In the genomic region with DNA sequence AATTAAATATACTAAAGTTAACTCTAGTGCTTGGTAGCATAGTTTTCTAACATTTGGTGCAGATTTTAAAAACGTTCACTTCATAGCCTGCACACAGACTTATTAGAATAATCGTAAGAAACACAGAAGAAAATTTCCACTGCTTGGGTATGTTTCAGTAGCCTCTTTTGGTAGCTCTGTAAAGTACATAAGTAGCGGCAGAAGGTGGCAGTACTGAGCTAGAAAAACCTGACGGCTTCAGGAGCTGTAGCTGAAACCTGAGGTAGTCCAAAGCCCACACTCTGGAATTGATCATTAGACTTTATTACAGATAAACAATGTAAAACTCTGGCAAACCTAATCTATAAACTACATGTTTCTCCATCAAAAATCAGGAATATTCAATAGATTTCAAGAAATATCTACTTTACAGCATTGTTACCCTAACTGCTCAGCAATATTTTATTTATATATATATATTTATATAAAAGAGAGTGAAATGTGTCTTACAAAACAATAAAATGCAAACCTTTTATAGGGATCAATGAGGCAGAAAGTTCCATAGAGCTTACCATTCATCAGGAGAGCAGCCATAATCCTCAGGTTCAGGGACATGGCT, we compare ENCODE assay signal across 8 cellular contexts.
DNase-seq lines count a peak whose midpoint lies in the region; ATAC-seq, FAIRE-seq and TF ChIP-seq lines count a peak whose summit lies in the region.

No MANE protein-coding gene starts in this region.

- no peaks in the 10 kb centered on the region for H3K9me3 ChIP-seq in heart right ventricle

- 4 to 5% methylated on average over 4 of the region's 4 CpGs for WGBS in heart right ventricle, 2 donors

- no peak overlapping the region for H3K4me3 ChIP-seq in NB4 (ENCODE audit: low read depth, low read length)
- H3K4me3 ChIP-seq in heart right ventricle: no peak overlapping the region

- H3K36me3 ChIP-seq in heart right ventricle: peaks cover 0 to 4% (median 0%) of the 10 kb centered on the region in 9 donors

- intact Hi-C loops in heart right ventricle (cut with DNase I): loop anchor here (1.0 to 10.0 kb wide), 9 partner anchors 88 to 299 kb away; partner anchors contain the start of gene ATP8A1 (in 2 of the 10)
- intact Hi-C loops in posterior vena cava (cut with DNase I): loop anchor here (2.0 to 5.0 kb wide), 2 partner anchors 294 to 298 kb away; no protein-coding TSS in a partner anchor

- TF ChIP-seq POLR2A in GM12891 (IDR thresholded peaks at IDR 0.05; ENCODE audit: low read depth, low read length): no peak
- no peak for TF ChIP-seq POLR2A in NB4 (IDR thresholded peaks at IDR 0.05; ENCODE audit: extremely low read depth, insufficient read length)

- no peaks in the 10 kb centered on the region for H3K4me1 Mint-ChIP-seq in HFFc6 (ENCODE audit: low read depth)

- TF ChIP-seq CTCF in HFFc6 (IDR thresholded peaks at IDR 0.05) (peak; percentile 81), NB4 (IDR thresholded peaks at IDR 0.05; ENCODE audit: low read depth, low read length) (peak; percentile 74), heart right ventricle (IDR thresholded peaks at IDR 0.05) (peak; percentile 49 to 85 (median 75))

- H3K9me3 Mint-ChIP-seq in HFFc6: no peaks in the 10 kb centered on the region

- H3K27me3 Mint-ChIP-seq in HFFc6 (ENCODE audit: insufficient read depth): no peaks in the 10 kb centered on the region

- DNase-seq in GM12891 (ENCODE audit: insufficient read length, low spot score) (peak; percentile 25), HFFc6 (peak; percentile 51), NB4 (ENCODE audit: low read depth) (peak; percentile 79), heart right ventricle (peak in 1 of 2 donors; percentile 73), retina (peak; percentile 39), posterior vena cava (ENCODE audit: low spot score) (no peak)
- peak; percentile 42 for DNase-seq in activated naive CD8-positive, alpha-beta T cell treated with anti-CD3 and anti-CD28 coated beads, Interleukin-2, amount 50 U/mL, for 16 hours (ENCODE audit: low read depth, low spot score)

- ATAC-seq in SK-N-SH treated with all-trans-retinoic acid at 6 μM for 48 hours (peak; percentile 98), heart right ventricle (peak in 7 of 8 donors; percentile 75 to 90 (median 82))

- no peak overlapping the region for H3K27ac Mint-ChIP-seq in HFFc6

- FAIRE-seq in GM12891 (lab: Jason Lieb, UNC): peak; percentile 83

- no peak overlapping the region for H3K4me3 Mint-ChIP-seq in HFFc6

- H3K27me3 ChIP-seq in heart right ventricle: no peaks in the 10 kb centered on the region

- peaks cover 0 to 18% (median 7%) of the 10 kb centered on the region in 9 donors for H3K4me1 ChIP-seq in heart right ventricle

- H3K36me3 Mint-ChIP-seq in HFFc6 (ENCODE audit: low read depth): no peaks in the 10 kb centered on the region

- no peak overlapping the region for H3K27ac ChIP-seq in heart right ventricle

TF ChIP-seq in GM12891, 5 proteins besides CTCF, POLR2A, EP300 and RAD21:
- no peak for TF ChIP-seq POLR2AphosphoS5 (IDR thresholded peaks at IDR 0.05; ENCODE audit: low read depth, low read length)
- no peak for TF ChIP-seq PAX5 (IDR thresholded peaks at IDR 0.05; ENCODE audit: insufficient read depth, low read length, severe bottlenecking)
- no peak for TF ChIP-seq SPI1 (IDR thresholded peaks at IDR 0.05; ENCODE audit: low read depth, low read length)
- TF ChIP-seq POU2F2 (IDR thresholded peaks at IDR 0.05; ENCODE audit: low read depth, low read length): no peak

TF ChIP-seq in SK-N-SH treated with all-trans-retinoic acid at 6 μM for 48 hours, 23 proteins besides CTCF, POLR2A, EP300 and RAD21:
- TF ChIP-seq PATZ1 (CRISPR knock-in tag; IDR thresholded peaks at IDR 0.05; ENCODE audit: borderline replicate concordance) (no peak), ZFP30 (CRISPR knock-in tag; IDR thresholded peaks at IDR 0.05) (no peak), ZNF565 (CRISPR knock-in tag; conservative IDR thresholded peaks at IDR 0.05; ENCODE audit: low read depth) (no peak), RARB (CRISPR knock-in tag; IDR thresholded peaks at IDR 0.05) (no peak), ZNF8 (CRISPR knock-in tag; IDR thresholded peaks at IDR 0.05) (no peak), SNAI2 (CRISPR knock-in tag; IDR thresholded peaks at IDR 0.05) (no peak), TOX (CRISPR knock-in tag; IDR thresholded peaks at IDR 0.05; ENCODE audit: borderline replicate concordance) (no peak), ESRRG (CRISPR knock-in tag; IDR thresholded peaks at IDR 0.05) (no peak), PPARA (CRISPR knock-in tag; IDR thresholded peaks at IDR 0.05; ENCODE audit: borderline replicate concordance) (no peak), ZNF70 (CRISPR knock-in tag; IDR thresholded peaks at IDR 0.05) (no peak), OSR1 (CRISPR knock-in tag; IDR thresholded peaks at IDR 0.05) (no peak), ARNTL (CRISPR knock-in tag; IDR thresholded peaks at IDR 0.05; ENCODE audit: borderline replicate concordance, low read depth) (no peak), CSDC2 (CRISPR knock-in tag; IDR thresholded peaks at IDR 0.05) (no peak), TSHZ2 (CRISPR knock-in tag; IDR thresholded peaks at IDR 0.05) (no peak), GLIS3 (CRISPR knock-in tag; IDR thresholded peaks at IDR 0.05) (no peak)
- TF ChIP-seq, protein P1, sequence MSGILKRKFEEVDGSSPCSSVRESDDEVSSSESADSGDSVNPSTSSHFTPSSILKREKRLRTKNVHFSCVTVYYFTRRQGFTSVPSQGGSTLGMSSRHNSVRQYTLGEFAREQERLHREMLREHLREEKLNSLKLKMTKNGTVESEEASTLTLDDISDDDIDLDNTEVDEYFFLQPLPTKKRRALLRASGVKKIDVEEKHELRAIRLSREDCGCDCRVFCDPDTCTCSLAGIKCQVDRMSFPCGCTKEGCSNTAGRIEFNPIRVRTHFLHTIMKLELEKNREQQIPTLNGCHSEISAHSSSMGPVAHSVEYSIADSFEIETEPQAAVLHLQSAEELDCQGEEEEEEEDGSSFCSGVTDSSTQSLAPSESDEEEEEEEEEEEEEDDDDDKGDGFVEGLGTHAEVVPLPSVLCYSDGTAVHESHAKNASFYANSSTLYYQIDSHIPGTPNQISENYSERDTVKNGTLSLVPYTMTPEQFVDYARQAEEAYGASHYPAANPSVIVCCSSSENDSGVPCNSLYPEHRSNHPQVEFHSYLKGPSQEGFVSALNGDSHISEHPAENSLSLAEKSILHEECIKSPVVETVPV (CRISPR knock-in tag; IDR thresholded peaks at IDR 0.05): no peak
